Comparison of ENCODE assay signal across 13 cellular contexts in the genomic region with DNA sequence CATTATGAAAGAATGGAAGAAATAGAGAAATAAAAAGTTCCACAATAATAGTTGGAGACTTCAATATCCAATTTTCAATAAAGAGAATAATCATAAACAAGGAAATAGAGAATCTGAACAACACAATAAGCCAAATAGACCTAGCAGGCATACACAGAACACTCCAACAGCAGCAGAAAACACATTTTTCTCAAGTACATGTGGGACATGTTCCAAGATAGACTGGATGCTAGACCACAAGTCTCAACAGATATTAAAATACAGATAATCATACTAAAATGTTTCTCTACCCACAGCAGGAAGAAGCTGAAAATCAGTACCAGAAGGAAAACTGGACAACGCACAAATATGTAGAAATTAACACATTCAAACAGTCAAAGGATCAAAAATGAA.
DNase-seq lines count a peak whose midpoint lies in the region; ATAC-seq and TF ChIP-seq lines count a peak whose summit lies in the region.
"Had no signal": no experiment of that assay in that cellular context is flagged by ENCODE, and none has a peak within 500 bp of the region (broad histone marks: within the 10 kb centered on the region; RNA-seq: fewer than 3 reads in every experiment).

No MANE protein-coding gene starts in this region.

- H3K36me3 ChIP-seq in SK-N-SH (replicated peaks in 1 of 2; ENCODE audit: control insufficient read depth in 1 of 2, insufficient read depth in 2 of 2, low read length in 1 of 2): peaks cover 14 to 46% of the 10 kb centered on the region in 2 experiments
- H3K36me3 ChIP-seq in spleen: peaks cover 0 to 41% (median 11%) of the 10 kb centered on the region in 6 donors

- no peak for TF ChIP-seq CTCF in SK-N-SH (IDR thresholded peaks at IDR 0.05)
- no peak for TF ChIP-seq CTCF in WTC11 (IDR thresholded peaks at IDR 0.05)
- no peak for TF ChIP-seq CTCF in spleen (IDR thresholded peaks at IDR 0.05 in 8 of 11, conservative IDR thresholded peaks at IDR 0.05 in 3 of 11)
- TF ChIP-seq CTCF in GM13977 (IDR thresholded peaks at IDR 0.05; ENCODE audit: extremely low read depth, insufficient read depth, missing control alignments): no peak
- TF ChIP-seq CTCF in coronary artery (IDR thresholded peaks at IDR 0.05): no peak

- H3K9me3 Mint-ChIP-seq in WTC11: peaks cover 7% of the 10 kb centered on the region

- H3K4me3 ChIP-seq in SK-N-SH (ENCODE audit: low read depth in 2 of 2, low read length in 1 of 2) (no peak overlapping the region), spleen (no peak overlapping the region), coronary artery (no peak overlapping the region)

- no peak overlapping the region for H3K9ac ChIP-seq in SK-N-SH

- H3K4me1 Mint-ChIP-seq in WTC11: peaks cover 37% of the 10 kb centered on the region

- peaks cover 93% of the 10 kb centered on the region for H3K79me2 ChIP-seq in SK-N-SH (ENCODE audit: insufficient read depth)

- no peak overlapping the region for H3K27ac ChIP-seq in SK-N-SH (ENCODE audit: low read depth in 2 of 2, low read length in 1 of 2)
- H3K27ac ChIP-seq in spleen: peak overlapping the region in 6 of 8 donors; percentile 3 to 67 (median 36)
- no peak overlapping the region for H3K27ac ChIP-seq in coronary artery

- H3K27me3 ChIP-seq in SK-N-SH (ENCODE audit: insufficient read depth) (no peaks in the 10 kb centered on the region), spleen (replicated peaks in 1 of 7) (no peaks in the 10 kb centered on the region)

- no peak for TF ChIP-seq EP300 in SK-N-SH (IDR thresholded peaks at IDR 0.05; ENCODE audit: borderline replicate concordance in 1 of 2, low read depth in 1 of 2, low read length in 1 of 2)

- TF ChIP-seq POLR2A in spleen (IDR thresholded peaks at IDR 0.05): no peak

- H3K4me1 ChIP-seq in SK-N-SH (ENCODE audit: control insufficient read depth in 1 of 2, insufficient read depth in 2 of 2, low read depth in 1 of 2, low read length in 1 of 2): no peaks in the 10 kb centered on the region; a peak in 1 of 4 replicates
- H3K4me1 ChIP-seq in spleen: peaks cover 0 to 41% (median 23%) of the 10 kb centered on the region in 6 donors

- 92% methylated on average over 1 of the region's 1 CpG for WGBS in SK-N-SH (ENCODE audit: low lambda C conversion rate)
- WGBS in spleen, 5 donors: 76 to 100% (median 86%) methylated on average over 1 of the region's 1 CpG

- POLR2A ChIA-PET in SK-N-SH (lab: Yijun Ruan, JAX) (no interaction called here), WTC11 (lab: Charles Lee) (no interaction called here)

- no peak overlapping the region for H3K4me2 ChIP-seq in SK-N-SH

- peaks cover 20% of the 10 kb centered on the region for H3K36me3 Mint-ChIP-seq in WTC11

- CTCF ChIA-PET in SK-N-SH (lab: Yijun Ruan, JAX): no interaction called here
- CTCF ChIA-PET in WTC11 (lab: Charles Lee): interaction anchor here (0.9 kb wide), 1 partner anchor 70 kb away, joined by 3 read pairs; no protein-coding TSS in a partner anchor

- H3F3A ChIP-seq in SK-N-SH (replicated peaks; ENCODE audit: insufficient read depth): peaks cover 3% of the 10 kb centered on the region

- 0 out of 2 replicates have a peak overlapping the region, but pooled peaks have one; percentile 11 for H3K27ac Mint-ChIP-seq in WTC11

- H3K9me2 ChIP-seq in SK-N-SH: no peaks in the 10 kb centered on the region

- TF ChIP-seq RAD21 in SK-N-SH (IDR thresholded peaks at IDR 0.05; ENCODE audit: low read length): no peak

- ATAC-seq in SK-N-SH treated with all-trans-retinoic acid at 6 μM for 48 hours (peak; percentile 25; the same call in 1 of the 3 replicates), WTC11 (no peak), GM18502 (IDR thresholded peaks at IDR 0.05; ENCODE audit: poor library complexity, unreplicated experiment) (no peak)

- intact Hi-C loops in spleen (cut with DNase I; ENCODE audit: low total_unique reads): no loop called here

- H3K4me3 Mint-ChIP-seq in WTC11: no peak overlapping the region

- no peak overlapping the region for H2AFZ ChIP-seq in SK-N-SH (ENCODE audit: low read depth)

- in situ Hi-C loops in GM13977 (cut with MboI; ENCODE audit: low pct_unique_long_range_greater_than_20kb, low sequenced_read_pairs, unreplicated experiment): no loop called here

- DNase-seq in SK-N-SH (no peak), WTC11 (ENCODE audit: low spot score) (no peak), fibroblast of the conjunctiva (ENCODE audit: low read depth) (peak; percentile 44), spleen (no peak), GM13977 (ENCODE audit: low spot score) (no peak), coronary artery (ENCODE audit: low spot score) (no peak)
- DNase-seq: aorta; kidney; NCI-H1436 treated with DMSO at 0.1 percent for 48 hours; occipital lobe; stimulated activated CD4-positive, alpha-beta T cell treated with anti-CD3 and anti-CD28 coated beads, Interleukin-2, amount 100 ng/mL, for 24 hours had no signal

- H4K20me1 ChIP-seq in SK-N-SH (ENCODE audit: insufficient read depth): peaks cover 8% of the 10 kb centered on the region; the same call in 1 of the 2 replicates

- peaks cover 9% of the 10 kb centered on the region; the same call in 1 of the 2 replicates for H3K9me3 ChIP-seq in SK-N-SH
- peaks cover 0 to 16% (median 13%) of the 10 kb centered on the region in 8 donors for H3K9me3 ChIP-seq in spleen

- H3K27me3 Mint-ChIP-seq in WTC11 (ENCODE audit: low read depth): no peaks in the 10 kb centered on the region

TF ChIP-seq in SK-N-SH treated with all-trans-retinoic acid at 6 μM for 48 hours, 23 proteins besides CTCF, POLR2A, EP300 and RAD21 (continues in another document):
- TF ChIP-seq ZNF70 (CRISPR knock-in tag; IDR thresholded peaks at IDR 0.05) (no peak), ZC3H10 (CRISPR knock-in tag; IDR thresholded peaks at IDR 0.05) (no peak), ARNTL (CRISPR knock-in tag; IDR thresholded peaks at IDR 0.05; ENCODE audit: borderline replicate concordance, low read depth) (no peak), PPARA (CRISPR knock-in tag; IDR thresholded peaks at IDR 0.05; ENCODE audit: borderline replicate concordance) (no peak), CSRNP3 (CRISPR knock-in tag; IDR thresholded peaks at IDR 0.05) (no peak), CSDC2 (CRISPR knock-in tag; IDR thresholded peaks at IDR 0.05) (no peak), SNAI2 (CRISPR knock-in tag; IDR thresholded peaks at IDR 0.05) (no peak)

TF ChIP-seq in SK-N-SH, 30 proteins besides CTCF, POLR2A, EP300 and RAD21:
- TF ChIP-seq JUND (IDR thresholded peaks at IDR 0.05): no peak
- TF ChIP-seq, protein P1, sequence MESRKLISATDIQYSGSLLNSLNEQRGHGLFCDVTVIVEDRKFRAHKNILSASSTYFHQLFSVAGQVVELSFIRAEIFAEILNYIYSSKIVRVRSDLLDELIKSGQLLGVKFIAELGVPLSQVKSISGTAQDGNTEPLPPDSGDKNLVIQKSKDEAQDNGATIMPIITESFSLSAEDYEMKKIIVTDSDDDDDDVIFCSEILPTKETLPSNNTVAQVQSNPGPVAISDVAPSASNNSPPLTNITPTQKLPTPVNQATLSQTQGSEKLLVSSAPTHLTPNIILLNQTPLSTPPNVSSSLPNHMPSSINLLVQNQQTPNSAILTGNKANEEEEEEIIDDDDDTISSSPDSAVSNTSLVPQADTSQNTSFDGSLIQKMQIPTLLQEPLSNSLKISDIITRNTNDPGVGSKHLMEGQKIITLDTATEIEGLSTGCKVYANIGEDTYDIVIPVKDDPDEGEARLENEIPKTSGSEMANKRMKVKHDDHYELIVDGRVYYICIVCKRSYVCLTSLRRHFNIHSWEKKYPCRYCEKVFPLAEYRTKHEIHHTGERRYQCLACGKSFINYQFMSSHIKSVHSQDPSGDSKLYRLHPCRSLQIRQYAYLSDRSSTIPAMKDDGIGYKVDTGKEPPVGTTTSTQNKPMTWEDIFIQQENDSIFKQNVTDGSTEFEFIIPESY (IDR thresholded peaks at IDR 0.05; ENCODE audit: borderline replicate concordance, low read depth): no peak
- no peak for TF ChIP-seq GABPA (IDR thresholded peaks at IDR 0.05; ENCODE audit: low read depth)
- no peak for TF ChIP-seq SIN3A (IDR thresholded peaks at IDR 0.05; ENCODE audit: borderline replicate concordance, low read depth, low read length)
- no peak for TF ChIP-seq CHD2 (IDR thresholded peaks at IDR 0.05; ENCODE audit: low read length, partially characterized antibody)

TF ChIP-seq in WTC11, 78 proteins besides CTCF, POLR2A, EP300 and RAD21 (continues in another document):
- no peak for TF ChIP-seq GRHL2 (CRISPR knock-in tag; IDR thresholded peaks at IDR 0.05; ENCODE audit: insufficient replicate concordance, severe bottlenecking)
- TF ChIP-seq ZNF317 (CRISPR knock-in tag; IDR thresholded peaks at IDR 0.05; ENCODE audit: borderline replicate concordance, low read depth): no peak
- TF ChIP-seq NR3C1 (CRISPR knock-in tag; conservative IDR thresholded peaks at IDR 0.05; ENCODE audit: low read depth): no peak
- no peak for TF ChIP-seq ZNF671 (CRISPR knock-in tag; IDR thresholded peaks at IDR 0.05)
- no peak for TF ChIP-seq ZNF396 (CRISPR knock-in tag; IDR thresholded peaks at IDR 0.05; ENCODE audit: borderline replicate concordance)
- TF ChIP-seq ATF1 (CRISPR knock-in tag; IDR thresholded peaks at IDR 0.05): no peak
- TF ChIP-seq SOX15 (CRISPR knock-in tag; IDR thresholded peaks at IDR 0.05): no peak
- no peak for TF ChIP-seq IRF2 (CRISPR knock-in tag; IDR thresholded peaks at IDR 0.05; ENCODE audit: borderline replicate concordance, low read depth)
- TF ChIP-seq, protein P2, sequence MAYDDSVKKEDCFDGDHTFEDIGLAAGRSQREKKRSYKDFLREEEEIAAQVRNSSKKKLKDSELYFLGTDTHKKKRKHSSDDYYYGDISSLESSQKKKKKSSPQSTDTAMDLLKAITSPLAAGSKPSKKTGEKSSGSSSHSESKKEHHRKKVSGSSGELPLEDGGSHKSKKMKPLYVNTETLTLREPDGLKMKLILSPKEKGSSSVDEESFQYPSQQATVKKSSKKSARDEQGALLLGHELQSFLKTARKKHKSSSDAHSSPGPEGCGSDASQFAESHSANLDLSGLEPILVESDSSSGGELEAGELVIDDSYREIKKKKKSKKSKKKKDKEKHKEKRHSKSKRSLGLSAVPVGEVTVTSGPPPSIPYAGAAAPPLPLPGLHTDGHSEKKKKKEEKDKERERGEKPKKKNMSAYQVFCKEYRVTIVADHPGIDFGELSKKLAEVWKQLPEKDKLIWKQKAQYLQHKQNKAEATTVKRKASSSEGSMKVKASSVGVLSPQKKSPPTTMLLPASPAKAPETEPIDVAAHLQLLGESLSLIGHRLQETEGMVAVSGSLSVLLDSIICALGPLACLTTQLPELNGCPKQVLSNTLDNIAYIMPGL (CRISPR knock-in tag; IDR thresholded peaks at IDR 0.05): no peak
- no peak for TF ChIP-seq NFE2L1 (CRISPR knock-in tag; IDR thresholded peaks at IDR 0.05)
- TF ChIP-seq TEAD4 (CRISPR knock-in tag; IDR thresholded peaks at IDR 0.05): no peak

Comparison
In these comparisons a context has a peak if more than half of its experiments do, and no peak if none do; other contexts are left out.
1. H3K27ac ChIP-seq: peak in spleen (6 of 8); none in SK-N-SH (0 of 2) and coronary artery (0 of 2).